ENCODE assay signal across 8 cellular contexts in genomic region chr18:49813321-49814146, GRCh38. TPM values are rescaled to one million over a fixed set of nuclear protein-coding genes. Genes with fewer than 3 reads are reported as not detected.
DNase-seq lines count a peak whose midpoint lies in the region; ATAC-seq and TF ChIP-seq lines count a peak whose summit lies in the region.

A gene with protein sequence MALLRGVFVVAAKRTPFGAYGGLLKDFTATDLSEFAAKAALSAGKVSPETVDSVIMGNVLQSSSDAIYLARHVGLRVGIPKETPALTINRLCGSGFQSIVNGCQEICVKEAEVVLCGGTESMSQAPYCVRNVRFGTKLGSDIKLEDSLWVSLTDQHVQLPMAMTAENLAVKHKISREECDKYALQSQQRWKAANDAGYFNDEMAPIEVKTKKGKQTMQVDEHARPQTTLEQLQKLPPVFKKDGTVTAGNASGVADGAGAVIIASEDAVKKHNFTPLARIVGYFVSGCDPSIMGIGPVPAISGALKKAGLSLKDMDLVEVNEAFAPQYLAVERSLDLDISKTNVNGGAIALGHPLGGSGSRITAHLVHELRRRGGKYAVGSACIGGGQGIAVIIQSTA (minus strand): TSS chr18:49813533. CDS start chr18:49813484, 49 bp downstream.

- H3K9ac ChIP-seq in neural cell (ENCODE audit: low read length) (peak within 1 kb of the TSS; percentile 80), stomach smooth muscle (ENCODE audit: low read length in 2 of 2) (peak within 1 kb of the TSS; percentile 94 to 95)

- H3K4me3 ChIP-seq in GM23338 (peak within 1 kb of the TSS; percentile 94), fibroblast of the aortic adventitia (ENCODE audit: low read depth, low read length) (peak within 1 kb of the TSS; percentile 88), neural cell (ENCODE audit: low read length) (peak within 1 kb of the TSS; percentile 89), stomach smooth muscle (ENCODE audit: low read length in 2 of 2) (peak within 1 kb of the TSS; percentile 93 to 95)

- peaks cover 30% of the 10 kb centered on the region for H3K36me3 Mint-ChIP-seq in GM23338 (ENCODE audit: low read depth)

- DNase-seq in EL (peak; percentile 89), GM23338 (ENCODE audit: low spot score) (peak; percentile 80), Kasumi-1 (lab: John Stamatoyannopoulos, UW) (peak; percentile 81 to 85), SHP77 (lab: John Stamatoyannopoulos, UW) (peak; percentile 83 to 86), fibroblast of the aortic adventitia (ENCODE audit: low read depth) (peak; percentile 91)
- DNase-seq in activated effector memory CD4-positive, alpha-beta T cell treated with Interleukin-2 at 50 U/mL for 16 hours, result peak; percentile 78

- no peaks in the 10 kb centered on the region for H3K27me3 ChIP-seq in GM23338 (ENCODE audit: insufficient read depth)
- H3K27me3 ChIP-seq in neural cell (ENCODE audit: insufficient read depth, low read depth, low read length), result no peaks in the 10 kb centered on the region
- H3K27me3 ChIP-seq in stomach smooth muscle (ENCODE audit: control insufficient read depth in 1 of 2, insufficient read depth in 2 of 2, low read length in 2 of 2), result no peaks in the 10 kb centered on the region

- peak; percentile 8 for TF ChIP-seq EP300 in neural cell (conservative IDR thresholded peaks at IDR 0.05; ENCODE audit: poor library complexity, severe bottlenecking)

- H3K9me3 ChIP-seq in neural cell (ENCODE audit: low read length), result no peaks in the 10 kb centered on the region
- no peaks in the 10 kb centered on the region for H3K9me3 ChIP-seq in stomach smooth muscle (ENCODE audit: control insufficient read depth in 2 of 2, low read length in 2 of 2)

- peak; percentile 87 for ATAC-seq in GM23338

- peaks cover 5% of the 10 kb centered on the region; the same call in 1 of the 2 replicates for H3K36me3 ChIP-seq in GM23338 (ENCODE audit: insufficient read depth)
- H3K36me3 ChIP-seq in neural cell (ENCODE audit: insufficient read depth, low read length), result no peaks in the 10 kb centered on the region
- peaks cover 0 to 6% of the 10 kb centered on the region in 2 donors for H3K36me3 ChIP-seq in stomach smooth muscle (ENCODE audit: control insufficient read depth in 2 of 2, insufficient read depth in 2 of 2, low read length in 2 of 2)

- H3K9me2 ChIP-seq in GM23338 (ENCODE audit: insufficient read depth) (no peaks in the 10 kb centered on the region), neural cell (ENCODE audit: insufficient read depth, low read length) (no peaks in the 10 kb centered on the region)

- no peak for TF ChIP-seq RAD21 in neural cell (conservative IDR thresholded peaks at IDR 0.05)

- H3K27me3 Mint-ChIP-seq in GM23338 (ENCODE audit: insufficient read depth, low read depth, poor library complexity), result peaks cover 4% of the 10 kb centered on the region

- H3K79me2 ChIP-seq in GM23338 (replicated peaks; ENCODE audit: insufficient read depth) (peaks cover 47% of the 10 kb centered on the region), neural cell (replicated peaks; ENCODE audit: insufficient read depth, low read length) (peaks cover 6% of the 10 kb centered on the region)

- peaks cover 24% of the 10 kb centered on the region for H3K4me1 Mint-ChIP-seq in GM23338

- H3K4me1 ChIP-seq in GM23338 (ENCODE audit: insufficient read depth) (peaks cover 16% of the 10 kb centered on the region), stomach smooth muscle (ENCODE audit: control insufficient read depth, insufficient read depth, low read length) (peaks cover 8% of the 10 kb centered on the region)

- peak within 1 kb of the TSS; percentile 83 for H3K4me3 Mint-ChIP-seq in GM23338

- peak within 1 kb of the TSS; percentile 94 for H3K27ac Mint-ChIP-seq in GM23338

- H3F3A ChIP-seq in GM23338 (replicated peaks; ENCODE audit: low read depth) (no peaks in the 10 kb centered on the region), neural cell (ENCODE audit: insufficient read depth, low read length, poor library complexity, severe bottlenecking) (no peaks in the 10 kb centered on the region)

- H4K20me1 ChIP-seq in GM23338 (replicated peaks; ENCODE audit: insufficient read depth), result no peaks in the 10 kb centered on the region
- no peaks in the 10 kb centered on the region for H4K20me1 ChIP-seq in neural cell (ENCODE audit: insufficient read depth)

- H3K9me3 Mint-ChIP-seq in GM23338, result peaks cover 26% of the 10 kb centered on the region

- peak within 1 kb of the TSS; percentile 97 for H2AFZ ChIP-seq in GM23338
- H2AFZ ChIP-seq in neural cell (ENCODE audit: low read depth, low read length), result peak within 1 kb of the TSS; percentile 97

- peak within 1 kb of the TSS; percentile 88 for H3K4me2 ChIP-seq in GM23338
- peak within 1 kb of the TSS; percentile 82 for H3K4me2 ChIP-seq in neural cell (ENCODE audit: low read length)

- TF ChIP-seq CTCF in GM23338 (conservative IDR thresholded peaks at IDR 0.05; ENCODE audit: low read depth in 2 of 2) (no peak), fibroblast of the aortic adventitia (IDR thresholded peaks at IDR 0.05; ENCODE audit: insufficient read depth, low read length) (no peak), neural cell (IDR thresholded peaks at IDR 0.05; ENCODE audit: poor library complexity, severe bottlenecking) (no peak)

- H3K27ac ChIP-seq in GM23338 (ENCODE audit: low read depth) (peak within 1 kb of the TSS; percentile 99), neural cell (ENCODE audit: low read length) (peak within 1 kb of the TSS; percentile 48), stomach smooth muscle (ENCODE audit: low read length) (peak within 1 kb of the TSS; percentile 97)

TF ChIP-seq in GM23338, 12 proteins besides CTCF, POLR2A, EP300 and RAD21 (continues in another document):
- TF ChIP-seq, protein P1, sequence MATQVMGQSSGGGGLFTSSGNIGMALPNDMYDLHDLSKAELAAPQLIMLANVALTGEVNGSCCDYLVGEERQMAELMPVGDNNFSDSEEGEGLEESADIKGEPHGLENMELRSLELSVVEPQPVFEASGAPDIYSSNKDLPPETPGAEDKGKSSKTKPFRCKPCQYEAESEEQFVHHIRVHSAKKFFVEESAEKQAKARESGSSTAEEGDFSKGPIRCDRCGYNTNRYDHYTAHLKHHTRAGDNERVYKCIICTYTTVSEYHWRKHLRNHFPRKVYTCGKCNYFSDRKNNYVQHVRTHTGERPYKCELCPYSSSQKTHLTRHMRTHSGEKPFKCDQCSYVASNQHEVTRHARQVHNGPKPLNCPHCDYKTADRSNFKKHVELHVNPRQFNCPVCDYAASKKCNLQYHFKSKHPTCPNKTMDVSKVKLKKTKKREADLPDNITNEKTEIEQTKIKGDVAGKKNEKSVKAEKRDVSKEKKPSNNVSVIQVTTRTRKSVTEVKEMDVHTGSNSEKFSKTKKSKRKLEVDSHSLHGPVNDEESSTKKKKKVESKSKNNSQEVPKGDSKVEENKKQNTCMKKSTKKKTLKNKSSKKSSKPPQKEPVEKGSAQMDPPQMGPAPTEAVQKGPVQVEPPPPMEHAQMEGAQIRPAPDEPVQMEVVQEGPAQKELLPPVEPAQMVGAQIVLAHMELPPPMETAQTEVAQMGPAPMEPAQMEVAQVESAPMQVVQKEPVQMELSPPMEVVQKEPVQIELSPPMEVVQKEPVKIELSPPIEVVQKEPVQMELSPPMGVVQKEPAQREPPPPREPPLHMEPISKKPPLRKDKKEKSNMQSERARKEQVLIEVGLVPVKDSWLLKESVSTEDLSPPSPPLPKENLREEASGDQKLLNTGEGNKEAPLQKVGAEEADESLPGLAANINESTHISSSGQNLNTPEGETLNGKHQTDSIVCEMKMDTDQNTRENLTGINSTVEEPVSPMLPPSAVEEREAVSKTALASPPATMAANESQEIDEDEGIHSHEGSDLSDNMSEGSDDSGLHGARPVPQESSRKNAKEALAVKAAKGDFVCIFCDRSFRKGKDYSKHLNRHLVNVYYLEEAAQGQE (IDR thresholded peaks at IDR 0.05; ENCODE audit: unreplicated experiment), result no peak
- TF ChIP-seq POLR2AphosphoS5 (IDR thresholded peaks at IDR 0.05; ENCODE audit: low read depth) (peak; percentile 88), NANOG (IDR thresholded peaks at IDR 0.05; ENCODE audit: borderline replicate concordance) (no peak)

TF ChIP-seq in neural cell, 6 proteins besides CTCF, POLR2A, EP300 and RAD21:
- TF ChIP-seq SMC3 (conservative IDR thresholded peaks at IDR 0.05; ENCODE audit: poor library complexity) (no peak), EZH2 (IDR thresholded peaks at IDR 0.05; ENCODE audit: borderline replicate concordance, insufficient read depth, low read length, poor library complexity, severe bottlenecking) (no peak), TAF1 (IDR thresholded peaks at IDR 0.05; ENCODE audit: low read depth) (peak; percentile 72), POLR2AphosphoS5 (IDR thresholded peaks at IDR 0.05) (no peak), MXI1 (conservative IDR thresholded peaks at IDR 0.05; ENCODE audit: poor library complexity, severe bottlenecking) (peak; percentile 35)
- TF ChIP-seq, protein P1 (IDR thresholded peaks at IDR 0.05; ENCODE audit: borderline replicate concordance), result peak; percentile 19

RNA-seq across cellular contexts. Expression of the gene that starts here (rescaled TPM):
- total RNA-seq in GM23338 (2014; rRNA removed; shearing (Covaris generic)), result 123 and 126 TPM in 2 replicates
- 83.8 and 91.1 TPM in 2 replicates for polyA plus RNA-seq in GM23338 (2016; fragmentation: Nextera tagmentation; extraction: Ambion mirVana)
- total RNA-seq in fibroblast of the aortic adventitia (ENCODE audit: low replicate concordance), result 56.8 and 80.1 TPM in 2 replicates
- 6.3 and 9.8 TPM in 2 replicates for polyA plus RNA-seq in neural cell
- 9.7 and 10.2 TPM in 2 replicates for polyA minus RNA-seq in neural cell

Comparison
In these comparisons a context has a peak if more than half of its experiments do, and no peak if none do; other contexts are left out.
1. Peak in every context shown above with its lines: DNase-seq, ATAC-seq, H3K4me3 ChIP-seq and H3K27ac ChIP-seq.
2. H3K27ac ChIP-seq: peak in every context shown above with its lines; median percentile 99 in GM23338; 97 in stomach smooth muscle; 48 in neural cell.